8 cellular contexts compared by ENCODE assay signal in the genomic region with DNA sequence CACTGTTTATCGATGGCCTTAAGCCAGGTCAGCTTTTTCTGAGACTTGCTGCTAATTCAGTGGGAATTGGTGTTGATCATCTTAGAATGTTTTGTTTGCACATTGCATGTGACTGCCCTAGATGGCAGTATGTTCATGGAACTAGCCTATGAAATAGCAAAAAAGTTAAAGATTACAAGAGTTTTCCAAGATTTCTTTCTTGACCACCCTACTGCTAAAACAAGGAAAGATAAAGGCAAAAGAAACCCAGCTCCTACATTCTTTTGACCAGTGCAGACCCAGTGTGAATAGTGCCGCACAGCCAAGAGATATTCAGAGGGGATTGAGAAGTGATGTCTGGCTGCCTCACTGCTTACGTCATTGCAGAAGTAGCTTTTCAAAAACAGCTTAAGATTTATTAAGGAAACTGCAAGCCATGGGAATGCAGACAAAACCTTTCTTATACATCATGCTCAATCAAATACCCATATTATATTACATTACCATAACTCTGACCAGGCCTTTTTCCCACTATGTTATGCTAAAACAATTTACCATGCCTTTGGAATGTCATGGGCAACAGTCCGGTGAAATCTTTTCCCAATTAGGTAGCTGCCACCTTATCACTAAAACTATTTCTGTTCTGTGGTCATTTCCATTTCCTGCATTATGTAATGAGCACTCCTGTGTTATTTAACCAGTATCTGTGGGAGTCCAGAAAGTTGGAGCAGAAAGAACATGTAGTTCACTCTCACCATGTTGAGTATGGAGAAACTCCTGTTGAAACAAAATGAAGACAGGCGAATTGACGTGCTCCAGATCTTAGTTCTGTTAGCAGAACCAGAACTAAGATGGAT. TPM values are rescaled to one million over a fixed set of nuclear protein-coding genes. Genes with fewer than 3 reads are reported as not detected.
DNase-seq lines count a peak whose midpoint lies in the region; ATAC-seq and TF ChIP-seq lines count a peak whose summit lies in the region.

No MANE protein-coding gene starts in this region.

- H3K9me3 ChIP-seq in body of pancreas (no peaks in the 10 kb centered on the region), left lung (no peaks in the 10 kb centered on the region), tibial artery (no peaks in the 10 kb centered on the region)

- CTCF ChIA-PET in activated CD4-positive, alpha-beta T cell treated with anti-CD3 and anti-CD28 coated beads, Interleukin-2, amount 10 ng/mL, durations not matched to agents 7 days and 5 days (lab: Charles Lee), result interaction anchor here (1.5 kb wide), 1 partner anchor 149 kb away, joined by 4 read pairs; no protein-coding TSS in a partner anchor

- H3K36me3 ChIP-seq in body of pancreas (replicated peaks in 1 of 2; ENCODE audit: insufficient read depth in 1 of 2, low read depth in 2 of 2) (no peaks in the 10 kb centered on the region), left lung (no peaks in the 10 kb centered on the region), tibial artery (no peaks in the 10 kb centered on the region)

- H3K4me3 ChIP-seq in body of pancreas (no peak overlapping the region), left lung (no peak overlapping the region), tibial artery (peak overlapping the region; percentile 10 to 84)

- H3K4me1 ChIP-seq in body of pancreas (peaks cover 42% of the 10 kb centered on the region), left lung (peaks cover 14 to 17% of the 10 kb centered on the region in 2 donors), tibial artery (peaks cover 0 to 85% (median 59%) of the 10 kb centered on the region in 4 donors)

- H3K4me1 Mint-ChIP-seq in activated CD4-positive, alpha-beta T cell treated with anti-CD3 and anti-CD28 coated beads, Interleukin-2, amount 10 ng/mL, durations not matched to agents 7 days and 5 days, result peaks cover 10% of the 10 kb centered on the region

- H3K27ac ChIP-seq in body of pancreas (peak overlapping the region; percentile 12 to 78 (median 64)), left lung (peak overlapping the region; percentile 4 to 78), tibial artery (peak overlapping the region; percentile 98 to 99)

- 51 to 56% methylated on average over 6 of the region's 6 CpGs for WGBS in body of pancreas, 2 donors

- no peaks in the 10 kb centered on the region for H3K36me3 Mint-ChIP-seq in activated CD4-positive, alpha-beta T cell treated with anti-CD3 and anti-CD28 coated beads, Interleukin-2, amount 10 ng/mL, durations not matched to agents 7 days and 5 days (ENCODE audit: low read depth)

- DNase-seq in HS-5 (ENCODE audit: low read depth) (peak; percentile 80), body of pancreas (peak in 1 of 4 donors; percentile 23), left lung (no peak), tibial artery (no peak), SHP77 treated with DMSO at 0.1 percent for 48 hours (lab: John Stamatoyannopoulos, UW) (no peak)
- DNase-seq in activated CD4-positive, alpha-beta T cell treated with anti-CD3 and anti-CD28 coated beads, Interleukin-2, amount 10 ng/mL, durations not matched to agents 7 days and 5 days, result no peak

- no peak overlapping the region for H3K27ac Mint-ChIP-seq in activated CD4-positive, alpha-beta T cell treated with anti-CD3 and anti-CD28 coated beads, Interleukin-2, amount 10 ng/mL, durations not matched to agents 7 days and 5 days

- POLR2A ChIA-PET in activated CD4-positive, alpha-beta T cell treated with anti-CD3 and anti-CD28 coated beads, Interleukin-2, amount 10 ng/mL, durations not matched to agents 7 days and 5 days (lab: Charles Lee), result no interaction called here

- TF ChIP-seq POLR2A in body of pancreas (IDR thresholded peaks at IDR 0.05), result no peak

- peak in 1 of 7 experiments; percentile 13 for TF ChIP-seq CTCF in body of pancreas (IDR thresholded peaks at IDR 0.05)
- TF ChIP-seq CTCF in left lung (IDR thresholded peaks at IDR 0.05), result no peak
- TF ChIP-seq CTCF in tibial artery (IDR thresholded peaks at IDR 0.05), result peak in 1 of 2 experiments; percentile 20

- peaks cover 41% of the 10 kb centered on the region for H3K27me3 Mint-ChIP-seq in activated CD4-positive, alpha-beta T cell treated with anti-CD3 and anti-CD28 coated beads, Interleukin-2, amount 10 ng/mL, durations not matched to agents 7 days and 5 days

- H3K9me3 Mint-ChIP-seq in activated CD4-positive, alpha-beta T cell treated with anti-CD3 and anti-CD28 coated beads, Interleukin-2, amount 10 ng/mL, durations not matched to agents 7 days and 5 days, result no peaks in the 10 kb centered on the region

- peak; percentile 78 for ATAC-seq in body of pancreas
- ATAC-seq in left lung, result peak; percentile 15
- no peak for ATAC-seq in HG02840 (IDR thresholded peaks at IDR 0.05; ENCODE audit: low FRiP score, unreplicated experiment)
- no peak for ATAC-seq in GM21447 (IDR thresholded peaks at IDR 0.05; ENCODE audit: unreplicated experiment)

- H3K27me3 ChIP-seq in body of pancreas (no peaks in the 10 kb centered on the region), left lung (peaks cover 0 to 9% of the 10 kb centered on the region in 2 donors), tibial artery (no peaks in the 10 kb centered on the region)

- intact Hi-C loops in body of pancreas (cut with DNase I) (no loop called here), left lung (cut with DNase I) (loop anchor here in 1 of 2 donors (10.0 kb wide), 2 partner anchors 60 to 100 kb away; no protein-coding TSS in a partner anchor), tibial artery (cut with DNase I; ENCODE audit: low total_unique reads) (loop anchor here (5.0 to 10.0 kb wide), 3 partner anchors 50 to 128 kb away; no protein-coding TSS in a partner anchor)

- no peak overlapping the region for H3K4me3 Mint-ChIP-seq in activated CD4-positive, alpha-beta T cell treated with anti-CD3 and anti-CD28 coated beads, Interleukin-2, amount 10 ng/mL, durations not matched to agents 7 days and 5 days

RNA-seq across cellular contexts. Expression of gene PHLDB2, which starts 6.0 kb away (rescaled TPM):
- total RNA-seq in body of pancreas (10 to 100 TPM; 25.9 to 26.4 TPM), left lung (10 to 100 TPM; 38.0 to 43.9 TPM)
- 1 to 10 TPM; 1.9 to 2.7 TPM for total RNA-seq in activated CD4-positive, alpha-beta T cell treated with anti-CD3 and anti-CD28 coated beads, Interleukin-2, amount 10 ng/mL, durations not matched to agents 7 days and 5 days

Comparison
In these comparisons a context has a peak if more than half of its experiments do, and no peak if none do; other contexts are left out.
1. ATAC-seq: peak in body of pancreas (single experiment) and left lung (single experiment); none in HG02840 (single experiment) and GM21447 (single experiment).
2. H3K27ac ChIP-seq: peak in every context shown above with its lines; median percentile 98 in tibial artery; 64 in body of pancreas; 41 in left lung.
3. H3K4me3 ChIP-seq: peak in tibial artery (2 of 2); none in body of pancreas (0 of 2) and left lung (0 of 2).
4. RNA of gene PHLDB2, which starts 6.0 kb away (total RNA-seq): 38.0 to 43.9 TPM in left lung and 25.9 to 26.4 TPM in body of pancreas; 1.9 to 2.7 TPM in activated CD4-positive, alpha-beta T cell treated with anti-CD3 and anti-CD28 coated beads, Interleukin-2, amount 10 ng/mL, durations not matched to agents 7 days and 5 days; every median in the first group is over 4 times any median in the second.